Comparison of ENCODE assay signal across 29 cellular contexts in the genomic region with DNA sequence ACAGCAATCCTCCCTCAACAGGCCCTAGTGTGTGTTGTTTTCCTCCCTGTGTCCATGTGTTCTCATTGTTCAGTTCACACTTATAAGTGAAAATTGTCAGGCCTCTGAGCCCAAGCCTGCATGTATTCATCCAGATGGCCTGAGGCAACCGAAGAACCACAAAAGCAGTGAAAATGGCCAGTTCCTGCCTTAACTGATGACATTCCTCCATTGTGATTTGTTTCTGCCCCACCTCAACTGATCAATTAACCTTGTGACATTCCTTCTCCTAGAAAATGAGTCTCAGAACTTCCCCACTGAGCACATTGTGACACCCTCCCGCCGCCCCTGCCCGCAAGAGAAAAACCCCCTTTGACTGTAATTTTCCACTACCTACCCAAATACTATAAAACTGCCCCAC. TPM values are rescaled to one million over a fixed set of nuclear protein-coding genes. Genes with fewer than 3 reads are reported as not detected.
"Had no signal": no experiment of that assay in that cellular context is flagged by ENCODE, and none has a peak within 500 bp of the region (broad histone marks: within the 10 kb centered on the region; RNA-seq: fewer than 3 reads in every experiment).

No MANE protein-coding gene starts in this region.

- DNase-seq: activated CD4-positive, alpha-beta T cell treated with anti-CD3 and anti-CD28 coated beads for 4 hours; activated CD4-positive, alpha-beta T cell treated with anti-CD3 and anti-CD28 coated beads, Interleukin-2, amount 50 U/mL, for 4 hours; activated CD8-positive, alpha-beta memory T cell treated with anti-CD3 and anti-CD28 coated beads, Interleukin-2, amount 50 U/mL, for 48 hours; activated CD8-positive, alpha-beta T cell treated with anti-CD3 and anti-CD28 coated beads, Interleukin-2, amount 10 ng/mL, durations not matched to agents 7 days and 5 days; activated effector memory CD4-positive, alpha-beta T cell treated with anti-CD3 and anti-CD28 coated beads, Interleukin-2, amount 50 U/mL, for 16 hours; activated naive CD4-positive, alpha-beta T cell treated with Interleukin-2 at 50 U/mL for 16 hours; activated naive CD8-positive, alpha-beta T cell treated with anti-CD3 and anti-CD28 coated beads, Interleukin-2, amount 50 U/mL, for 24 hours; activated T-cell treated with anti-CD3 and anti-CD28 coated beads, Interleukin-2, amount 50 U/mL, for 1 hour; amniotic stem cell; body of pancreas; central memory CD4-positive, alpha-beta T cell; Karpas-422; NCI-H1048; NCI-H1930; NCI-H345; NCI-H510A; NCI-H526 treated with DMSO at 0.1 percent for 48 hours; NK-92 treated with Interleukin-12 subunit alpha and Interleukin-12 subunit beta, amount 100 ng/mL, for 24 hours; OCI-M1; RPMI8226; T-cell; T-helper 2 cell had no signal

- H3K4me3 Mint-ChIP-seq: activated CD8-positive, alpha-beta T cell treated with anti-CD3 and anti-CD28 coated beads, Interleukin-2, amount 10 ng/mL, durations not matched to agents 7 days and 5 days; activated naive CD8-positive, alpha-beta T cell treated with anti-CD3 and anti-CD28 coated beads, Interleukin-2, amount 50 U/mL, for 24 hours; T-cell had no signal

- H3K36me3 Mint-ChIP-seq: T-cell had no signal

- H3K4me1 Mint-ChIP-seq: activated naive CD8-positive, alpha-beta T cell treated with anti-CD3 and anti-CD28 coated beads, Interleukin-2, amount 50 U/mL, for 24 hours; T-cell had no signal

- H3K4me1 ChIP-seq: ascending aorta, body of pancreas had no signal

- H3K27me3 ChIP-seq: ascending aorta, body of pancreas had no signal

- H3K27ac Mint-ChIP-seq: activated CD8-positive, alpha-beta T cell treated with anti-CD3 and anti-CD28 coated beads, Interleukin-2, amount 10 ng/mL, durations not matched to agents 7 days and 5 days; activated naive CD4-positive, alpha-beta T cell treated with anti-CD3 and anti-CD28 coated beads, Interleukin-2, amount 50 U/mL, for 72 hours; activated naive CD8-positive, alpha-beta T cell treated with anti-CD3 and anti-CD28 coated beads, Interleukin-2, amount 50 U/mL, for 24 hours; T-cell had no signal

- H3K27ac ChIP-seq: ascending aorta, body of pancreas, SK-N-MC, VCaP had no signal

- H3K4me3 ChIP-seq: ascending aorta, body of pancreas, SK-N-MC had no signal

- H3K9me3 ChIP-seq: ascending aorta, body of pancreas had no signal

- H3K36me3 ChIP-seq: ascending aorta had no signal

RNA-seq across cellular contexts. Expression of a gene that starts 17.4 kb away (rescaled TPM):
- total RNA-seq: activated CD8-positive, alpha-beta T cell treated with anti-CD3 and anti-CD28 coated beads, Interleukin-2, amount 10 ng/mL, durations not matched to agents 7 days and 5 days; activated naive CD4-positive, alpha-beta T cell treated with anti-CD3 and anti-CD28 coated beads, Interleukin-2, amount 50 U/mL, for 72 hours; ascending aorta; body of pancreas; bronchial epithelial cell; chondrocyte; Right ventricle myocardium inferior; T-cell had no signal
